Comparison of ENCODE assay signal across 26 cellular contexts in genomic region chr10:131439705-131440104, GRCh38.
"Had no signal": no experiment of that assay in that cellular context is flagged by ENCODE, and none has a peak within 500 bp of the region (broad histone marks: within the 10 kb centered on the region; RNA-seq: fewer than 3 reads in every experiment).

No MANE protein-coding gene starts in this region.

- H3K36me3 Mint-ChIP-seq: mesothelial cell of epicardium, naive B cell had no signal

- ATAC-seq: esophagus mucosa, gastrocnemius medialis, heart right ventricle, left colon, left lobe of liver, lower lobe of right lung, mucosa of descending colon had no signal

- H3K4me1 ChIP-seq: colonic mucosa, gastrocnemius medialis, heart right ventricle, left ventricle myocardium inferior, lower lobe of right lung had no signal

- H3K4me3 ChIP-seq: colonic mucosa, dorsolateral prefrontal cortex, esophagus squamous epithelium, gastrocnemius medialis, heart right ventricle, left ventricle myocardium inferior, lower lobe of right lung, mucosa of descending colon had no signal

- H3K27me3 ChIP-seq: colonic mucosa had no signal

- H3K27ac Mint-ChIP-seq: mesothelial cell of epicardium, naive B cell had no signal

- H3K27ac ChIP-seq: colonic mucosa, epithelial cell of prostate, esophagus squamous epithelium, gastrocnemius medialis, heart right ventricle, left ventricle myocardium inferior, lower lobe of right lung had no signal

- H3K36me3 ChIP-seq: colonic mucosa, esophagus squamous epithelium, gastrocnemius medialis, heart right ventricle, left ventricle myocardium inferior, lower lobe of right lung had no signal

- H3K9me3 Mint-ChIP-seq: mesothelial cell of epicardium, naive B cell had no signal

- H3K9me3 ChIP-seq: colonic mucosa, esophagus squamous epithelium, gastrocnemius medialis, heart right ventricle, left ventricle myocardium inferior, lower lobe of right lung, mucosa of descending colon had no signal

- DNase-seq: colonic mucosa; cortex of kidney; dermis blood vessel endothelial cell; dorsolateral prefrontal cortex; effector CD4-positive, alpha-beta T cell; effector memory CD4-positive, alpha-beta T cell; erythroblast; esophagus squamous epithelium; foreskin fibroblast; foreskin melanocyte; gastrocnemius medialis; glutamatergic neuron; head of caudate nucleus; heart right ventricle; hippocampal formation; kidney glomerular epithelial cell; left colon; left ventricle myocardium inferior; lower lobe of right lung; mesenchymal stem cell; mucosa of descending colon; naive B cell had no signal

- H3K4me3 Mint-ChIP-seq: mesothelial cell of epicardium had no signal
